ENCODE assay signal across 8 cellular contexts in the genomic region with DNA sequence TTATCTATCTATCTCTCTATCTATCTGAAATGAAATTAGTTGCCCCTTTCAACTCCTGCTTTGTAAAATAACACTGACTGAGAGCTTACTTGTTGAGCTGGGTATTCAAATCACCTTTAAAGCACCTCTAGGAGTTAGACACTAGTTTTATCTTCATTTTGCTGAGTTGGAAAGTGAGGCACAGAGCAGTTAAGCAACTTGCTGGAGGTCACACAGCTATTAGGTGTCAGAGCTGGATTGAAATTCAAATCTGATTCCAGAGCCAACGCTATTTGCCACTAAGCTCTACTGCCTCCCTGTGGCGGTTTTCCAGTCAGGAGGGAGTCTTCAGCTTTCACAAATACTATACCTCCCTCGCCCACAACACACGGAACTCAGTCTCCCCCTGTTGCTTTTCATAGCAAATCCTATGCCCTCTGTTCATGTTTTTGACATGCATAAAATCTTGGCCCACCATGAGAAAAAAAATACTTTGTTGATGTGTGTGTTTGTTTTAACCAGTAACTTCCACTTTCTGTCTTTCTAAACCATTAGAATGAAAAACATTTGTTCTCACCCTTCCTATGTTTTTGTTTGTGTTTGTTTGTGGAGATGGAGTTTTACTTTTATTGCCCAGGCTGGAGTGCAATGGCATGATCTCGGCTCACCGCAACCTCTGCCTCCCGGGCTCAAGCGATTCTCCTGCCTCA.
DNase-seq lines count a peak whose midpoint lies in the region; ATAC-seq, FAIRE-seq and TF ChIP-seq lines count a peak whose summit lies in the region.

No MANE protein-coding gene starts in this region.

- H3K36me3 ChIP-seq in H1 (ENCODE audit: control insufficient read depth in 2 of 4, insufficient read depth in 4 of 4, low read length in 3 of 4) (no peaks in the 10 kb centered on the region), parathyroid adenoma (ENCODE audit: control insufficient read depth, insufficient read depth, low read length) (no peaks in the 10 kb centered on the region)

- H3K27ac Mint-ChIP-seq in activated CD4-positive, alpha-beta T cell treated with anti-CD3 and anti-CD28 coated beads, Interleukin-2, amount 10 ng/mL, durations not matched to agents 24 days and 14 days = peak overlapping the region; percentile 14

- no peak overlapping the region for H2BK12ac ChIP-seq in H1 (ENCODE audit: low read depth, low read length)

- TF ChIP-seq POLR2A in H1 (IDR thresholded peaks at IDR 0.05; ENCODE audit: control extremely low read depth in 1 of 2, low read depth in 2 of 2, low read length in 2 of 2) = no peak
- TF ChIP-seq POLR2A in GM18505 (IDR thresholded peaks at IDR 0.05; ENCODE audit: borderline replicate concordance, extremely low read depth, insufficient read depth, insufficient read length) = no peak

- H3K27me3 ChIP-seq in H1 (replicated peaks in 1 of 4; ENCODE audit: control insufficient read depth in 3 of 4, extremely low read depth in 1 of 4, insufficient read depth in 3 of 4, low read length in 3 of 4) (no peaks in the 10 kb centered on the region), parathyroid adenoma (ENCODE audit: control insufficient read depth, insufficient read depth, low read length) (no peaks in the 10 kb centered on the region)

- no peaks in the 10 kb centered on the region for H3K79me1 ChIP-seq in H1 (ENCODE audit: low read depth, low read length)

- peaks cover 0 to under 1% (median 0%) of the 10 kb centered on the region in 4 experiments; a peak in 1 of 7 replicates for H3K4me1 ChIP-seq in H1 (replicated peaks in 1 of 4; ENCODE audit: control insufficient read depth in 3 of 4, insufficient read depth in 4 of 4, low read length in 3 of 4)
- peaks cover 9% of the 10 kb centered on the region for H3K4me1 ChIP-seq in parathyroid adenoma

- no peak for ATAC-seq in GM18505 (IDR thresholded peaks at IDR 0.05; ENCODE audit: unreplicated experiment)
- ATAC-seq in HG02885 (IDR thresholded peaks at IDR 0.05; ENCODE audit: poor library complexity, unreplicated experiment) = no peak

- H2BK5ac ChIP-seq in H1 (ENCODE audit: low read depth, low read length) = no peak overlapping the region

- FAIRE-seq in H1 (lab: Jason Lieb, UNC) = peak; percentile 69

- TF ChIP-seq EP300 in H1 (IDR thresholded peaks at IDR 0.05; ENCODE audit: borderline replicate concordance in 1 of 2, low read depth in 2 of 2, low read length in 2 of 2) = no peak

- H2BK120ac ChIP-seq in H1 (replicated peaks; ENCODE audit: low read depth, low read length) = no peak overlapping the region

- peak; percentile 64 for DNase-seq in DMS53 (lab: John Stamatoyannopoulos, UW)
- DNase-seq in LoVo (ENCODE audit: low spot score) = peak; percentile 45
- peak; percentile 86 for DNase-seq in activated CD4-positive, alpha-beta T cell treated with anti-CD3 and anti-CD28 coated beads, Interleukin-2, amount 10 ng/mL, durations not matched to agents 24 days and 14 days
- DNase-seq in H1 (ENCODE audit: low read depth in 1 of 2, low spot score in 2 of 2) = peak in 1 of 2 experiments; percentile 55
- DNase-seq in posterior vena cava (ENCODE audit: low spot score) = no peak

- H2AK5ac ChIP-seq in H1 (ENCODE audit: low read depth, low read length) = no peak overlapping the region

- H3K56ac ChIP-seq in H1 (replicated peaks; ENCODE audit: insufficient read length, low read depth, low read length) = no peak overlapping the region

- no peak overlapping the region for H3K14ac ChIP-seq in H1 (ENCODE audit: insufficient read length)

- H3K18ac ChIP-seq in H1 (ENCODE audit: extremely low read depth, low read length) = no peak overlapping the region

- H3K23me2 ChIP-seq in H1 (ENCODE audit: low read depth, low read length) = no peaks in the 10 kb centered on the region

- H3K9me3 ChIP-seq in H1 (ENCODE audit: insufficient read depth in 2 of 2, low read depth in 1 of 2, low read length in 1 of 2) (no peaks in the 10 kb centered on the region), parathyroid adenoma (ENCODE audit: control insufficient read depth, low read length) (no peaks in the 10 kb centered on the region)

- H3K4ac ChIP-seq in H1 (replicated peaks; ENCODE audit: insufficient read length, low read depth, low read length) = no peak overlapping the region

- CTCF ChIA-PET in H1 (lab: Charles Lee; ENCODE audit: partially characterized antibody) = interaction anchor here (0.7 to 1.9 kb wide), 8 partner anchors 9 to 421 kb away, joined by 3 to 12 read pairs (median 4); no protein-coding TSS in a partner anchor

- intact Hi-C loops in activated CD4-positive, alpha-beta T cell treated with anti-CD3 and anti-CD28 coated beads, Interleukin-2, amount 10 ng/mL, durations not matched to agents 24 days and 14 days (cut with micrococcal nuclease) = loop anchor here (5.0 kb wide), 1 partner anchor 75 kb away; a partner anchor contains a TSS
- intact Hi-C loops in posterior vena cava (cut with DNase I) = no loop called here

- H3K4me3 ChIP-seq in H1 (ENCODE audit: extremely low read depth in 1 of 4, insufficient read depth in 2 of 4, low read depth in 3 of 4, low read length in 4 of 4) = no peak overlapping the region
- H3K4me3 ChIP-seq in parathyroid adenoma (ENCODE audit: low read depth, low read length) = no peak overlapping the region

- H3K27me3 Mint-ChIP-seq in activated CD4-positive, alpha-beta T cell treated with anti-CD3 and anti-CD28 coated beads, Interleukin-2, amount 10 ng/mL, durations not matched to agents 24 days and 14 days = no peaks in the 10 kb centered on the region

- no peak overlapping the region for H3K4me2 ChIP-seq in H1 (ENCODE audit: insufficient read depth in 1 of 2, low read depth in 2 of 2, low read length in 2 of 2)
- no peak overlapping the region for H3K4me2 ChIP-seq in parathyroid adenoma (ENCODE audit: low read length)

- no peak overlapping the region for H4K5ac ChIP-seq in H1 (ENCODE audit: insufficient read length, low read depth, low read length)

- H3K4me3 Mint-ChIP-seq in activated CD4-positive, alpha-beta T cell treated with anti-CD3 and anti-CD28 coated beads, Interleukin-2, amount 10 ng/mL, durations not matched to agents 24 days and 14 days = no peak overlapping the region

- no peak overlapping the region for H4K8ac ChIP-seq in H1 (ENCODE audit: extremely low read depth, insufficient read depth, low read length)

- H3K4me1 Mint-ChIP-seq in activated CD4-positive, alpha-beta T cell treated with anti-CD3 and anti-CD28 coated beads, Interleukin-2, amount 10 ng/mL, durations not matched to agents 24 days and 14 days = peaks cover 11% of the 10 kb centered on the region

- TF ChIP-seq CTCF in H1 (IDR thresholded peaks at IDR 0.05; ENCODE audit: control extremely low read depth in 1 of 3, insufficient read depth in 1 of 3, low read depth in 1 of 3, low read length in 3 of 3) = peak in 2 of 3 experiments; percentile 57 to 65; a peak in 3 of 4 replicates
- peak; percentile 36 for TF ChIP-seq CTCF in parathyroid adenoma (IDR thresholded peaks at IDR 0.05)

- no peaks in the 10 kb centered on the region for H3K9me3 Mint-ChIP-seq in activated CD4-positive, alpha-beta T cell treated with anti-CD3 and anti-CD28 coated beads, Interleukin-2, amount 10 ng/mL, durations not matched to agents 24 days and 14 days

- H3K36me3 Mint-ChIP-seq in activated CD4-positive, alpha-beta T cell treated with anti-CD3 and anti-CD28 coated beads, Interleukin-2, amount 10 ng/mL, durations not matched to agents 24 days and 14 days (ENCODE audit: low read depth) = no peaks in the 10 kb centered on the region

- peak; percentile 63 to 73 for TF ChIP-seq RAD21 in H1 (IDR thresholded peaks at IDR 0.05 in 1 of 2, conservative IDR thresholded peaks at IDR 0.05 in 1 of 2; ENCODE audit: low read depth in 2 of 2, low read length in 2 of 2)

- H3K79me2 ChIP-seq in H1 (ENCODE audit: control insufficient read depth in 1 of 2, insufficient read depth in 2 of 2, low read length in 2 of 2) (no peaks in the 10 kb centered on the region), parathyroid adenoma (no peaks in the 10 kb centered on the region)

- H4K20me1 ChIP-seq in H1 (replicated peaks in 1 of 2; ENCODE audit: control insufficient read depth in 1 of 2, insufficient read depth in 2 of 2, low read length in 2 of 2) = no peaks in the 10 kb centered on the region

- H2AFZ ChIP-seq in H1 (ENCODE audit: low read length) (no peak overlapping the region), parathyroid adenoma (no peak overlapping the region)

- POLR2A ChIA-PET in H1 (lab: Charles Lee; ENCODE audit: partially characterized antibody) = no interaction called here

- 57% methylated on average over 8 of the region's 8 CpGs; no CpG with 5 or more reads in 1 of the 2 experiments for WGBS in H1 (ENCODE audit: extremely low coverage in 1 of 2, insufficient coverage in 1 of 2, insufficient read length in 1 of 2, insufficient replicate concordance in 2 of 2, low coverage in 1 of 2, low lambda C conversion rate in 2 of 2, missing lambda C conversion rate in 1 of 2), 2 experiments

- no peak overlapping the region for H3K23ac ChIP-seq in H1 (ENCODE audit: insufficient read length)

- no peak overlapping the region for H4K91ac ChIP-seq in H1 (replicated peaks; ENCODE audit: insufficient read length, low read length)

- H2BK20ac ChIP-seq in H1 (ENCODE audit: low read length) = no peak overlapping the region

- H2BK15ac ChIP-seq in H1 (ENCODE audit: low read length) = no peak overlapping the region

- H3K9ac ChIP-seq in H1 (replicated peaks in 1 of 4; ENCODE audit: extremely low read depth in 1 of 4, low read depth in 3 of 4, low read length in 3 of 4) (no peak overlapping the region), parathyroid adenoma (no peak overlapping the region)

- H3K27ac ChIP-seq in H1 (ENCODE audit: low read depth, low read length) = no peak overlapping the region
- no peak overlapping the region for H3K27ac ChIP-seq in parathyroid adenoma

TF ChIP-seq in H1, 55 proteins besides CTCF, POLR2A, EP300 and RAD21:
- TF ChIP-seq ASH2L (IDR thresholded peaks at IDR 0.05; ENCODE audit: low read length) = no peak
- no peak for TF ChIP-seq SIN3A (conservative IDR thresholded peaks at IDR 0.05 in 1 of 2, IDR thresholded peaks at IDR 0.05 in 1 of 2; ENCODE audit: low read depth in 1 of 2, low read length in 2 of 2)
- TF ChIP-seq JUND (IDR thresholded peaks at IDR 0.05; ENCODE audit: low read length) = no peak
- peak; percentile 87 for TF ChIP-seq KDM1A (IDR thresholded peaks at IDR 0.05; ENCODE audit: borderline replicate concordance, low read length)
